12 cellular contexts compared by ENCODE assay signal in the genomic region with DNA sequence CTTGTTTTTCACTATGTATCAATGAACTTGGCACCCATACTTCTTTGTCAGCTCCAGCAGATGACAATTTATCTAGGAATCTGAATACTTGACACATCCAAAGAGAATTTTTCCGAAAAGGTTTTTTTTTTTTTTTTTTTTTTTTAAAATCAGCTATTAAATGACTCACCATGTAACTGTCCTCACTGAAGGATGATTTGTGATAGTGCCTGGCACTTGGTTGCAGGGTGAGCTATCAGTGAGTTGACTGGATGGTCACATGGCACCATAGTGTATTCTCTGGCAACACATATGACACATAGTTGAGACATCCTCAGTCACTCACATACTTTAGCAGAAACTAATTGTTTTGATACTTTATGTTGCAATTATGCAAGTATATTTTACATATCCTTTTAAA.
DNase-seq lines count a peak whose midpoint lies in the region; ATAC-seq, FAIRE-seq and TF ChIP-seq lines count a peak whose summit lies in the region.
"Had no signal": no experiment of that assay in that cellular context is flagged by ENCODE, and none has a peak within 500 bp of the region (broad histone marks: within the 10 kb centered on the region; RNA-seq: fewer than 3 reads in every experiment).

No MANE protein-coding gene starts in this region.

- no peaks in the 10 kb centered on the region for H3K4me1 Mint-ChIP-seq in effector memory CD8-positive, alpha-beta T cell (ENCODE audit: low read depth in 2 of 2)
- H3K4me1 Mint-ChIP-seq: central memory CD8-positive, alpha-beta T cell had no signal

- no peak overlapping the region for H3K4ac ChIP-seq in trophoblast cell (ENCODE audit: low read depth, low read length)

- no peaks in the 10 kb centered on the region for H3K9me3 ChIP-seq in trophoblast cell (ENCODE audit: insufficient read depth, low read depth, low read length)

- H3K79me2 ChIP-seq in trophoblast cell (ENCODE audit: control insufficient read depth, insufficient read depth, low read length, poor library complexity): no peaks in the 10 kb centered on the region

- H3K27me3 ChIP-seq in trophoblast cell (ENCODE audit: insufficient read depth, low read length) (no peaks in the 10 kb centered on the region), dorsolateral prefrontal cortex (no peaks in the 10 kb centered on the region)

- no peak overlapping the region for H2AK5ac ChIP-seq in trophoblast cell (ENCODE audit: low read length)

- H3K27ac Mint-ChIP-seq in effector memory CD8-positive, alpha-beta T cell: no peak overlapping the region

- no peak overlapping the region for H3K27ac ChIP-seq in trophoblast cell (ENCODE audit: low read depth, low read length)
- no peak overlapping the region for H3K27ac ChIP-seq in dorsolateral prefrontal cortex

- no peak for TF ChIP-seq CTCF in epithelial cell of esophagus (IDR thresholded peaks at IDR 0.05; ENCODE audit: insufficient read depth, low read depth, low read length, missing control alignments)
- no peak for TF ChIP-seq CTCF in dorsolateral prefrontal cortex (IDR thresholded peaks at IDR 0.05 in 54 of 56, conservative IDR thresholded peaks at IDR 0.05 in 2 of 56; ENCODE audit: low read depth in 1 of 56, partially characterized antibody in 56 of 56)

- H3K79me1 ChIP-seq in trophoblast cell (ENCODE audit: low read length): peaks cover 9% of the 10 kb centered on the region

- peaks cover 30 to 43% of the 10 kb centered on the region in 2 donors for H3K27me3 Mint-ChIP-seq in effector memory CD8-positive, alpha-beta T cell

- no peak overlapping the region for H4K91ac ChIP-seq in trophoblast cell (ENCODE audit: low read depth, low read length)

- no peaks in the 10 kb centered on the region for H3K36me3 ChIP-seq in trophoblast cell (ENCODE audit: control insufficient read depth in 1 of 2, insufficient read depth in 2 of 2, low read length in 2 of 2)

- H3K4me3 ChIP-seq in epithelial cell of esophagus (ENCODE audit: low read length) (no peak overlapping the region), trophoblast cell (ENCODE audit: low read depth, low read length) (no peak overlapping the region), dorsolateral prefrontal cortex (no peak overlapping the region)
- H3K4me3 ChIP-seq: skin epidermis had no signal

- H3K4me1 ChIP-seq in trophoblast cell (ENCODE audit: control insufficient read depth in 1 of 2, insufficient read depth in 2 of 2, low read length in 2 of 2): peaks cover 4 to 14% of the 10 kb centered on the region in 2 experiments

- no peak overlapping the region for H4K8ac ChIP-seq in trophoblast cell (ENCODE audit: low read depth, low read length)

- no peak overlapping the region for H2BK120ac ChIP-seq in trophoblast cell (ENCODE audit: insufficient read depth, low read length, poor library complexity)

- H2AFZ ChIP-seq in trophoblast cell (ENCODE audit: insufficient read depth, low read length, poor library complexity): no peak overlapping the region

- H3K18ac ChIP-seq in trophoblast cell (ENCODE audit: low read length): no peak overlapping the region

- H3K4me2 ChIP-seq in trophoblast cell (ENCODE audit: low read length): no peak overlapping the region

- no peak overlapping the region for H3K9ac ChIP-seq in trophoblast cell (ENCODE audit: low read length)

- H4K12ac ChIP-seq in trophoblast cell (ENCODE audit: low read depth, low read length): no peak overlapping the region

- H3K9me3 Mint-ChIP-seq in effector memory CD8-positive, alpha-beta T cell: no peaks in the 10 kb centered on the region
- H3K9me3 Mint-ChIP-seq: central memory CD8-positive, alpha-beta T cell had no signal

- H2BK12ac ChIP-seq in trophoblast cell (ENCODE audit: low read length): no peak overlapping the region

- H3K14ac ChIP-seq in trophoblast cell (ENCODE audit: low read length): no peak overlapping the region

- intact Hi-C loops in Right ventricle myocardium inferior (cut with DNase I): no loop called here
- intact Hi-C loops in dorsolateral prefrontal cortex (cut with DNase I): no loop called here

- DNase-seq in EL (peak; percentile 98), RCC 7860 (ENCODE audit: low spot score) (peak; percentile 97), epithelial cell of esophagus (ENCODE audit: low read depth) (peak; percentile 96), trophoblast cell (peak; percentile 64 to 80), Right ventricle myocardium inferior (ENCODE audit: missing footprints) (no peak), dorsolateral prefrontal cortex (no peak)
- no peak for DNase-seq in effector memory CD8-positive, alpha-beta T cell
- DNase-seq: DMS79 treated with DMSO at 0.1 percent for 48 hours, hippocampal formation had no signal

- ATAC-seq in Right ventricle myocardium inferior (no peak), GM19395 (IDR thresholded peaks at IDR 0.05; ENCODE audit: unreplicated experiment) (no peak)
- ATAC-seq in effector memory CD8-positive, alpha-beta T cell (replicated peaks): no peak

- no peak overlapping the region for H2BK5ac ChIP-seq in trophoblast cell (ENCODE audit: low read depth, low read length, poor library complexity)

- H3K4me3 Mint-ChIP-seq in effector memory CD8-positive, alpha-beta T cell: no peak overlapping the region
- H3K4me3 Mint-ChIP-seq: central memory CD8-positive, alpha-beta T cell had no signal

- H3K36me3 Mint-ChIP-seq in effector memory CD8-positive, alpha-beta T cell (ENCODE audit: insufficient read depth): peaks cover 3% of the 10 kb centered on the region

- no peak overlapping the region for H3K23ac ChIP-seq in trophoblast cell (ENCODE audit: low read length)

- peak; percentile 96 for FAIRE-seq in RCC 7860 (lab: Jason Lieb, UNC)

- no CpG with 5 or more reads among the region's 1 CpG for WGBS in trophoblast cell (ENCODE audit: extremely low coverage, insufficient coverage, insufficient read length)

Comparison
In these comparisons a context has a peak if more than half of its experiments do, and no peak if none do; other contexts are left out.
1. DNase-seq: peak in EL (single experiment), RCC 7860 (single experiment), epithelial cell of esophagus (single experiment) and trophoblast cell (2 of 2); none in Right ventricle myocardium inferior (single experiment), dorsolateral prefrontal cortex (0 of 10) and effector memory CD8-positive, alpha-beta T cell (0 of 3).